ENCODE assay signal across 1 cellular context in genomic region chr5:43564289-43564850, GRCh38.
TF ChIP-seq lines count a peak whose summit lies in the region.

No MANE protein-coding gene starts in this region.

TF ChIP-seq in GM23338, 12 proteins besides CTCF, POLR2A, EP300 and RAD21:
- TF ChIP-seq CREB1 (CRISPR knock-in tag; IDR thresholded peaks at IDR 0.05; ENCODE audit: low read depth) = no peak
- no peak for TF ChIP-seq EZH2phosphoT487 (IDR thresholded peaks at IDR 0.05; ENCODE audit: unreplicated experiment)
- no peak for TF ChIP-seq ZNF331 (CRISPR knock-in tag; IDR thresholded peaks at IDR 0.05; ENCODE audit: low read depth)
- TF ChIP-seq NANOG (IDR thresholded peaks at IDR 0.05; ENCODE audit: borderline replicate concordance) = no peak
- no peak for TF ChIP-seq POLR2AphosphoS5 (IDR thresholded peaks at IDR 0.05; ENCODE audit: low read depth)
- TF ChIP-seq JUNB (IDR thresholded peaks at IDR 0.05; ENCODE audit: unreplicated experiment) = no peak
- TF ChIP-seq ZNF114 (CRISPR knock-in tag; IDR thresholded peaks at IDR 0.05) = no peak
- TF ChIP-seq REST (IDR thresholded peaks at IDR 0.05; ENCODE audit: unreplicated experiment) = no peak
- no peak for TF ChIP-seq STAT1 (IDR thresholded peaks at IDR 0.05; ENCODE audit: unreplicated experiment)
- TF ChIP-seq ETS1 (IDR thresholded peaks at IDR 0.05) = no peak
- no peak for TF ChIP-seq ZNF462 (CRISPR knock-in tag; IDR thresholded peaks at IDR 0.05)
- no peak for TF ChIP-seq EZH2 (IDR thresholded peaks at IDR 0.05; ENCODE audit: low read depth, unreplicated experiment)
